18 cellular contexts compared by ENCODE assay signal in genomic region chr2:181472990-181473389, GRCh38. TPM values are rescaled to one million over a fixed set of nuclear protein-coding genes. Genes with fewer than 3 reads are reported as not detected.
DNase-seq lines count a peak whose midpoint lies in the region; ATAC-seq and TF ChIP-seq lines count a peak whose summit lies in the region.
"Had no signal": no experiment of that assay in that cellular context is flagged by ENCODE, and none has a peak within 500 bp of the region (broad histone marks: within the 10 kb centered on the region; RNA-seq: fewer than 3 reads in every experiment).

No MANE protein-coding gene starts in this region.

- H3K27ac ChIP-seq in thymus (ENCODE audit: low read depth) (peak overlapping the region; percentile 21), prostate gland (no peak overlapping the region), colonic mucosa (no peak overlapping the region)

- H3K27me3 Mint-ChIP-seq in stimulated activated naive CD8-positive, alpha-beta T cell treated with anti-CD3 and anti-CD28 coated beads, Interleukin-15, Interleukin-2, amounts not matched to agents 100 ng/mL and 50 ng/mL, for 24 hours: no peaks in the 10 kb centered on the region
- H3K27me3 Mint-ChIP-seq in T-helper 17 cell: no peaks in the 10 kb centered on the region
- no peaks in the 10 kb centered on the region for H3K27me3 Mint-ChIP-seq in dendritic cell treated with granulocyte-macrophage colony-stimulating factor and Interleukin-4, amounts not matched to agents 40 ng/mL and 50 ng/mL, for 4 days

- H3K36me3 Mint-ChIP-seq in stimulated activated naive CD8-positive, alpha-beta T cell treated with anti-CD3 and anti-CD28 coated beads, Interleukin-15, Interleukin-2, amounts not matched to agents 100 ng/mL and 50 ng/mL, for 24 hours (ENCODE audit: low read depth): peaks cover 85% of the 10 kb centered on the region
- H3K36me3 Mint-ChIP-seq in T-helper 17 cell (ENCODE audit: low read depth): peaks cover 11% of the 10 kb centered on the region
- H3K36me3 Mint-ChIP-seq in dendritic cell treated with granulocyte-macrophage colony-stimulating factor and Interleukin-4, amounts not matched to agents 40 ng/mL and 50 ng/mL, for 4 days (ENCODE audit: low read depth): peaks cover 9% of the 10 kb centered on the region

- TF ChIP-seq POLR2A in prostate gland (IDR thresholded peaks at IDR 0.05): no peak

- H3K36me3 ChIP-seq in thymus (ENCODE audit: control insufficient read depth, insufficient read depth) (peaks cover 22% of the 10 kb centered on the region), prostate gland (no peaks in the 10 kb centered on the region), colonic mucosa (no peaks in the 10 kb centered on the region)
- H3K36me3 ChIP-seq: tibial nerve had no signal

- H3K4me1 ChIP-seq in thymus (ENCODE audit: control insufficient read depth, insufficient read depth, low read length) (peaks cover 8% of the 10 kb centered on the region), prostate gland (replicated peaks) (no peaks in the 10 kb centered on the region), colonic mucosa (no peaks in the 10 kb centered on the region)
- H3K4me1 ChIP-seq: tibial nerve had no signal

- DNase-seq in stimulated activated naive CD8-positive, alpha-beta T cell treated with anti-CD3 and anti-CD28 coated beads, Interleukin-15, Interleukin-2, amounts not matched to agents 100 U/mL and 50 U/mL, for 24 hours: no peak
- no peak for DNase-seq in T-helper 17 cell
- no peak for DNase-seq in prostate gland (ENCODE audit: low spot score)
- DNase-seq in NCI-H2171 (lab: John Stamatoyannopoulos, UW): no peak
- DNase-seq in colonic mucosa: no peak
- DNase-seq: activated CD4-positive, alpha-beta T cell treated with anti-CD3 and anti-CD28 coated beads, Interleukin-2, amount 50 U/mL, for 48 hours; activated gamma-delta T cell treated with Interleukin-2 at 50 U/mL for 16 hours; DMS153; H7; head of caudate nucleus; NCI-H1417 treated with DMSO at 0.1 percent for 48 hours had no signal

- 93% methylated on average over 6 of the region's 6 CpGs for WGBS in thymus
- 89% methylated on average over 6 of the region's 6 CpGs for WGBS in prostate gland

- H3K4me3 Mint-ChIP-seq in stimulated activated naive CD8-positive, alpha-beta T cell treated with anti-CD3 and anti-CD28 coated beads, Interleukin-15, Interleukin-2, amounts not matched to agents 100 ng/mL and 50 ng/mL, for 24 hours: peak overlapping the region; percentile 31
- H3K4me3 Mint-ChIP-seq in T-helper 17 cell: peak overlapping the region; percentile 71
- no peak overlapping the region for H3K4me3 Mint-ChIP-seq in dendritic cell treated with granulocyte-macrophage colony-stimulating factor and Interleukin-4, amounts not matched to agents 40 ng/mL and 50 ng/mL, for 4 days
- H3K4me3 Mint-ChIP-seq: nephron had no signal

- H3K4me1 Mint-ChIP-seq in stimulated activated naive CD8-positive, alpha-beta T cell treated with anti-CD3 and anti-CD28 coated beads, Interleukin-15, Interleukin-2, amounts not matched to agents 100 ng/mL and 50 ng/mL, for 24 hours (ENCODE audit: low read depth): peaks cover 66% of the 10 kb centered on the region
- H3K4me1 Mint-ChIP-seq in T-helper 17 cell: peaks cover 48% of the 10 kb centered on the region
- H3K4me1 Mint-ChIP-seq in dendritic cell treated with granulocyte-macrophage colony-stimulating factor and Interleukin-4, amounts not matched to agents 40 ng/mL and 50 ng/mL, for 4 days (ENCODE audit: low read depth): peaks cover 18% of the 10 kb centered on the region
- H3K4me1 Mint-ChIP-seq: nephron had no signal

- H3K4me3 ChIP-seq in thymus (ENCODE audit: low read length) (no peak overlapping the region), prostate gland (no peak overlapping the region), colonic mucosa (no peak overlapping the region)
- H3K4me3 ChIP-seq: lung, tibial nerve had no signal

- peak overlapping the region; percentile 88 for H3K27ac Mint-ChIP-seq in stimulated activated naive CD8-positive, alpha-beta T cell treated with anti-CD3 and anti-CD28 coated beads, Interleukin-15, Interleukin-2, amounts not matched to agents 100 ng/mL and 50 ng/mL, for 24 hours
- H3K27ac Mint-ChIP-seq in T-helper 17 cell: peak overlapping the region; percentile 96
- peak overlapping the region; percentile 59 for H3K27ac Mint-ChIP-seq in dendritic cell treated with granulocyte-macrophage colony-stimulating factor and Interleukin-4, amounts not matched to agents 40 ng/mL and 50 ng/mL, for 4 days
- H3K27ac Mint-ChIP-seq: nephron had no signal

- ATAC-seq in stimulated activated naive CD8-positive, alpha-beta T cell treated with anti-CD3 and anti-CD28 coated beads, Interleukin-15, Interleukin-2, amounts not matched to agents 100 U/mL and 50 U/mL, for 24 hours: no peak
- ATAC-seq in T-helper 17 cell: no peak
- ATAC-seq: SK-N-SH treated with all-trans-retinoic acid at 6 μM for 48 hours had no signal

- H3K27me3 ChIP-seq in thymus (ENCODE audit: control insufficient read depth, insufficient read depth): no peaks in the 10 kb centered on the region
- no peaks in the 10 kb centered on the region for H3K27me3 ChIP-seq in prostate gland (replicated peaks; ENCODE audit: insufficient read depth)
- H3K27me3 ChIP-seq in colonic mucosa: no peaks in the 10 kb centered on the region
- H3K27me3 ChIP-seq: tibial nerve had no signal

- TF ChIP-seq CTCF in prostate gland (IDR thresholded peaks at IDR 0.05) (no peak), colonic mucosa (IDR thresholded peaks at IDR 0.05) (no peak)

- no peak overlapping the region for H3K9ac ChIP-seq in colonic mucosa (ENCODE audit: low read depth in 2 of 2, low read length in 2 of 2)

- no peaks in the 10 kb centered on the region for H3K9me3 ChIP-seq in T-helper 17 cell (ENCODE audit: control insufficient read depth, low read length, poor library complexity, severe bottlenecking)
- H3K9me3 ChIP-seq in thymus (ENCODE audit: control insufficient read depth): no peaks in the 10 kb centered on the region
- H3K9me3 ChIP-seq in prostate gland: no peaks in the 10 kb centered on the region
- no peaks in the 10 kb centered on the region for H3K9me3 ChIP-seq in colonic mucosa
- H3K9me3 ChIP-seq: tibial nerve had no signal

- peaks cover 3% of the 10 kb centered on the region for H3K9me3 Mint-ChIP-seq in stimulated activated naive CD8-positive, alpha-beta T cell treated with anti-CD3 and anti-CD28 coated beads, Interleukin-15, Interleukin-2, amounts not matched to agents 100 ng/mL and 50 ng/mL, for 24 hours
- H3K9me3 Mint-ChIP-seq in dendritic cell treated with granulocyte-macrophage colony-stimulating factor and Interleukin-4, amounts not matched to agents 40 ng/mL and 50 ng/mL, for 4 days: no peaks in the 10 kb centered on the region

- intact Hi-C loops in dendritic cell treated with granulocyte-macrophage colony-stimulating factor and Interleukin-4, amounts not matched to agents 40 ng/mL and 50 ng/mL, for 4 days (cut with micrococcal nuclease): no loop called here
- intact Hi-C loops in prostate gland (cut with DNase I): no loop called here
- intact Hi-C loops in colonic mucosa (cut with DNase I): no loop called here

RNA-seq across cellular contexts. Expression of gene ITGA4, which starts 15.8 kb away (rescaled TPM):
- total RNA-seq in T-helper 17 cell (100 to 1,000 TPM; 227 to 237 TPM), prostate gland (1 to 10 TPM; 2.9 to 6.4 TPM), colonic mucosa (1 to 10 TPM; 4.1 to 6.7 TPM)
- polyA plus RNA-seq in thymus: 40.3 TPM

Comparison
In these comparisons a context has a peak if more than half of its experiments do, and no peak if none do; other contexts are left out.
1. RNA of gene ITGA4, which starts 15.8 kb away (total RNA-seq): 227 to 237 TPM in T-helper 17 cell; 4.1 to 6.7 TPM in colonic mucosa and 2.9 to 6.4 TPM in prostate gland; every median in the first group is over 10 times any median in the second.
2. Peak in every context shown above with its lines, with median percentiles within 50 percentile points of each other: H3K27ac Mint-ChIP-seq.